In the genomic region with DNA sequence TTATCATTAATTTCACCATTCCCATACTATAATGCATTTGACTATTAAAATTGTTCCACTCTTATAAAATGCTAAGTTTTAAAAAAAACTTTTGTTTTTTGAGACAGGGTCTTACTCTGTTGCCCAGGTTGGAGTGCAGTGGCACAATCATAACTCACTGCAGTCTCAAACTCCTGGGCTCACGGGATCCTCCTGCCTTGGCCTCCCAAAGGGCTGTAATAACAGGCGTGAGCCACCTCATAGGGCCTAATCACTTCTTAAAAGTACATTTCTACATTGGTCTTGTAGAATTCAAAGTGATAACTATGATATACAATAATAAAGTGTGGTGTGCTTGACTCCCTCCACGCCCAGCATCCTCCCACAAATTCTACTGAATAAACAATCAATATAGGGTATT, we compare ENCODE assay signal across 1 cellular context.
TF ChIP-seq lines count a peak whose summit lies in the region.

No MANE protein-coding gene starts in this region.

TF ChIP-seq in IMR-90, 13 proteins besides CTCF, POLR2A, EP300 and RAD21:
- TF ChIP-seq SMC3 (IDR thresholded peaks at IDR 0.05; ENCODE audit: low read depth, low read length): no peak
- TF ChIP-seq NFE2L2 (IDR thresholded peaks at IDR 0.05; ENCODE audit: low read depth, low read length): no peak
